5 cellular contexts compared by ENCODE assay signal in the genomic region with DNA sequence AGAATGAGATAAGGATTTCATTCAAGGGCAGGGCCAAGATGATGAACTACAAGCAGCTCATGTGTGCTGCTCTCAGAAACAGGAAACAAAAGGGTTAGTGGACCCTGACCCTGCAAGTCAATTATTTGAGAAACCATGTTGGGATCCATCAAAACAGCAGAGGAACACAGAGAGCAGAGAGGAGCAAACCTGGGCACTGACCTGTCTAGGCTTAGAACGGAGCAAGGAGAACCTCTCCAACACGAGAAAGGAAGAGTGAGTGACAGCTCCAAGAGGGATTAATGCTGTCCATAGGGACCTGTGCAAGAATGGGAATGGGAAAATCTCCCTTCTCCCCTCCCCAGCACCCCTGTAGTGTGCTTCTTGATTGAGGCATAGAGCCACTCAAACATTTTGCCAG.
"Had no signal": no experiment of that assay in that cellular context is flagged by ENCODE, and none has a peak within 500 bp of the region (broad histone marks: within the 10 kb centered on the region; RNA-seq: fewer than 3 reads in every experiment).

No MANE protein-coding gene starts in this region.

- DNase-seq: GM23248, GOT3, H7, HFFc6, IMR-90 had no signal
